Comparison of ENCODE assay signal across 9 cellular contexts in genomic region chr1:240567066-240567465, GRCh38. TPM values are rescaled to one million over a fixed set of nuclear protein-coding genes. Genes with fewer than 3 reads are reported as not detected.
"Had no signal": no experiment of that assay in that cellular context is flagged by ENCODE, and none has a peak within 500 bp of the region (broad histone marks: within the 10 kb centered on the region; RNA-seq: fewer than 3 reads in every experiment).

No MANE protein-coding gene starts in this region.

- FAIRE-seq: G401.6, GM12878, GM12891, GM12892, GM18507, GM19239 had no signal

- DNase-seq: GDM1, GF-D8 had no signal

- H3K4me3 ChIP-seq: GM12878 had no signal

RNA-seq across cellular contexts. Expression of gene GREM2, which starts 44.9 kb away (rescaled TPM):
- total RNA-seq: G401, GM12878 had no signal
